In genomic region chr1:77354996-77355395, GRCh38 we compare ENCODE assay signal across 1 cellular context.
TF ChIP-seq lines count a peak whose summit lies in the region.

No MANE protein-coding gene starts in this region.

TF ChIP-seq in SK-N-SH treated with all-trans-retinoic acid at 6 μM for 48 hours, 23 proteins besides CTCF, POLR2A, EP300 and RAD21 (continued from another document):
- TF ChIP-seq CREB5 (CRISPR knock-in tag; IDR thresholded peaks at IDR 0.05; ENCODE audit: low read depth) (no peak), SNAI2 (CRISPR knock-in tag; IDR thresholded peaks at IDR 0.05) (no peak), GLIS3 (CRISPR knock-in tag; IDR thresholded peaks at IDR 0.05) (no peak), POU6F1 (CRISPR knock-in tag; IDR thresholded peaks at IDR 0.05; ENCODE audit: borderline replicate concordance, low read depth) (no peak)
